10 cellular contexts compared by ENCODE assay signal in the genomic region with DNA sequence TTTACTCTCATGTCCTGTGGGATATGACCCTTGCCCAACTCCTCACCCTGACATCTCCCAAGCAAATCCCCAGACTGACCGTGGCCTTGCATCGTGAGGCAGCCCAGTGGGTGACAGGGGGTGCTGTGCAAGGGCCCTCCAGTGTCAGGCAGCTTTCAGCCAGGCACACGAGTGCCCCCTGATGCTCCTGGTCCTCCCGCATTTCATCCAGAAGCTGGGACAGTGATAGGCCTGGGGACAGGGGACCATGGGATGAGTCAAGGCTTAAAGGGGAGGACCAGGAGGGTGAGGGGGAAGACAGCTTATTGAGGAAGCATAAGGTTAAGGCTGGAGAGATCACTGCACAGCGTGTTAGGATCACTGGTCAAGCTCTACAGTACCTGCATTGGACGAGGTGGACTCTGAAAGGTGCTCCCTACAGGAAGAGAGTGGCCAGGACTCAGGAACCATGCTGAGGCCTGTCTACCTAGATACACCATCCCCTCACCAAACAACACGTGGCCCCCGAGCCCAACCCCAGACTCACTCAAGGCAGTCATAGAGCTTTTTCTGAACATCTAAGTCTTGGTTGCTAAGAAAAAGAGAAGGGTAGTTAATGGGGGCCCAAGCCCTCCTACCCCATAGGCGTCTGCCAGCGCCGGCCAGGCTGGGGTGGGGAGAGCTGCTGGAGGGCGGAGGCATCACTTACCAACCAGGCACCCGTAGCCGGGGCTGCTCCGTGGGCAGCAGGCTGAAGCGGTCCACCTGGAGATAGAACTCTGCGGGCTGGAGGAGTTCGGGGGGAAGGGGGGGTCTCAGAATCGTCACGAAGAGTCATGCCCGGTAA. TPM values are rescaled to one million over a fixed set of nuclear protein-coding genes. Genes with fewer than 3 reads are reported as not detected.
DNase-seq lines count a peak whose midpoint lies in the region; ATAC-seq and TF ChIP-seq lines count a peak whose summit lies in the region.
"Had no signal": no experiment of that assay in that cellular context is flagged by ENCODE, and none has a peak within 500 bp of the region (broad histone marks: within the 10 kb centered on the region; RNA-seq: fewer than 3 reads in every experiment).

No MANE protein-coding gene starts in this region.

- peaks cover 7% of the 10 kb centered on the region; the same call in 1 of the 2 replicates for H3K27me3 ChIP-seq in HUES64 (ENCODE audit: insufficient read depth, low read length)
- no peaks in the 10 kb centered on the region for H3K27me3 ChIP-seq in brain microvascular endothelial cell (replicated peaks)
- H3K27me3 ChIP-seq in mucosa of rectum (ENCODE audit: control insufficient read depth in 2 of 2, insufficient read depth in 2 of 2, low read length in 2 of 2), result peaks cover 8 to 16% of the 10 kb centered on the region in 2 donors

- no peak for ATAC-seq in GM18867 (IDR thresholded peaks at IDR 0.05; ENCODE audit: unreplicated experiment)

- peaks cover 21% of the 10 kb centered on the region for H3K36me3 ChIP-seq in HUES64 (ENCODE audit: insufficient read depth, low read length)
- H3K36me3 ChIP-seq in brain microvascular endothelial cell (replicated peaks), result no peaks in the 10 kb centered on the region
- H3K36me3 ChIP-seq in mucosa of rectum (ENCODE audit: control insufficient read depth in 2 of 2, insufficient read depth in 2 of 2, low read length in 2 of 2), result peaks cover 4% of the 10 kb centered on the region in 2 donors

- H3K4me3 ChIP-seq in HUES64 (ENCODE audit: low read length), result peak overlapping the region; percentile 86
- H3K4me3 ChIP-seq in brain microvascular endothelial cell (ENCODE audit: low read depth, low read length), result peak overlapping the region; percentile 85
- peak overlapping the region; percentile 97 to 99 for H3K4me3 ChIP-seq in mucosa of rectum (ENCODE audit: low read length in 2 of 2)

- H3K9ac ChIP-seq in HUES64 (ENCODE audit: low read depth, low read length), result peak overlapping the region; percentile 65
- peak overlapping the region; percentile 54 to 88 for H3K9ac ChIP-seq in mucosa of rectum (ENCODE audit: low read depth in 1 of 2, low read length in 2 of 2)

- H3K4me1 ChIP-seq in HUES64 (ENCODE audit: insufficient read depth, low read length), result no peaks in the 10 kb centered on the region
- H3K4me1 ChIP-seq in mucosa of rectum (ENCODE audit: control insufficient read depth in 2 of 2, insufficient read depth in 2 of 2, low read length in 2 of 2), result peaks cover 16 to 20% of the 10 kb centered on the region in 2 donors

- H3K27ac ChIP-seq in HUES64 (ENCODE audit: low read depth, low read length) (no peak overlapping the region), brain microvascular endothelial cell (no peak overlapping the region), mucosa of rectum (ENCODE audit: low read depth in 2 of 2, low read length in 2 of 2) (no peak overlapping the region)

- peak; percentile 68 for DNase-seq in 8988T
- DNase-seq in brain microvascular endothelial cell, result no peak
- no peak for DNase-seq in NCI-H1694 (lab: John Stamatoyannopoulos, UW)
- DNase-seq in GM20000 (ENCODE audit: low spot score), result no peak
- no peak for DNase-seq in stimulated activated CD4-positive, alpha-beta T cell treated with anti-CD3 and anti-CD28 coated beads, Interleukin-4, amount 100 ng/mL, for 4 hours
- DNase-seq: foreskin melanocyte, NCI-H2107 had no signal

- TF ChIP-seq CTCF in brain microvascular endothelial cell (IDR thresholded peaks at IDR 0.05; ENCODE audit: low read depth, low read length, missing control alignments) (no peak), GM20000 (IDR thresholded peaks at IDR 0.05; ENCODE audit: extremely low read depth, missing control alignments) (no peak)

- WGBS in HUES64, result 41% methylated on average over 21 of the region's 21 CpGs

- H3K9me3 ChIP-seq in HUES64 (ENCODE audit: insufficient read depth, low read depth, low read length) (no peaks in the 10 kb centered on the region), mucosa of rectum (ENCODE audit: control insufficient read depth in 2 of 2, low read length in 2 of 2) (no peaks in the 10 kb centered on the region)

- in situ Hi-C loops in brain microvascular endothelial cell (cut with HindIII; ENCODE audit: low pct_ligation_motif_present, low sequenced_read_pairs), result no loop called here

RNA-seq across cellular contexts. Expression of a gene that starts 1.0 kb away (rescaled TPM):
- polyA plus RNA-seq in HUES64 (2013, experiment 1 of 2), result 28.5 TPM
- 37.8 TPM for polyA plus RNA-seq in HUES64 (2013, experiment 2 of 2)

RNA-seq across cellular contexts. Expression of a gene that starts 1.7 kb away (rescaled TPM):
- 7.2 TPM for polyA plus RNA-seq in HUES64 (2013, experiment 1 of 2)
- 6.1 TPM for polyA plus RNA-seq in HUES64 (2013, experiment 2 of 2)

RNA-seq across cellular contexts. Expression of a gene that starts 7.5 kb away (rescaled TPM):
- 6.5 TPM for polyA plus RNA-seq in HUES64 (2013, experiment 1 of 2)
- 9.9 TPM for polyA plus RNA-seq in HUES64 (2013, experiment 2 of 2)

RNA-seq across cellular contexts. Expression of a gene that starts 7.6 kb away (rescaled TPM):
- 0.45 TPM for polyA plus RNA-seq in HUES64 (2013, experiment 1 of 2)
- polyA plus RNA-seq in HUES64 (2013, experiment 2 of 2), result 1.3 TPM

RNA-seq across cellular contexts. Expression of a gene that starts 14.1 kb away (rescaled TPM):
- 12.9 TPM for polyA plus RNA-seq in HUES64 (2013, experiment 1 of 2)
- 13.6 TPM for polyA plus RNA-seq in HUES64 (2013, experiment 2 of 2)
